19 cellular contexts compared by ENCODE assay signal in the genomic region with DNA sequence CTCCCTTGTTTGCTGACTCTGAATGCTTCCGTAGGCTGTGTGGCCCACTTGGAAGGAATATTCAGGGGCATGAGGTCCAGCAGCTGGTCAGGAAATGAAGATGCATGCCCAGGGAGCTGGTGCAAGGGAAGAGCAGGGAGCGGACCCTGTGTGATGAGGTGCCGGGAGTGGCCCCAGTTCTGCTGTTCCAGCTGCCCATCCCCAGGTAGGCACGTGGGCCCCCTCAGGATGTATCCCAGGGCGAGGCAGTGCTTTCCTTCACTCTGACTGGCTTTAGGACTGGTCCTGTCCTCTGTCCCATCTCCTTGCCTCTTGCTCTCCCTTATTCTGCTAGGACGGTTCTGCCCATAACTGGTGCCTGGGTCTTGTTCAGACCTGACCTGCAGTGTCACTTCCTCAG. TPM values are rescaled to one million over a fixed set of nuclear protein-coding genes. Genes with fewer than 3 reads are reported as not detected.
"Had no signal": no experiment of that assay in that cellular context is flagged by ENCODE, and none has a peak within 500 bp of the region (broad histone marks: within the 10 kb centered on the region; RNA-seq: fewer than 3 reads in every experiment).

No MANE protein-coding gene starts in this region.

- DNase-seq: activated B cell treated with CpG ODN at 0.5 μM for 24 hours; activated CD4-positive, alpha-beta T cell treated with anti-CD3 and anti-CD28 coated beads for 48 hours; activated CD8-positive, alpha-beta T cell treated with anti-CD3 and anti-CD28 coated beads for 36 hours; activated gamma-delta T cell treated with Interleukin-2 at 50 U/mL for 16 hours; activated naive CD8-positive, alpha-beta T cell treated with anti-CD3 and anti-CD28 coated beads for 36 hours; activated T-cell treated with anti-CD3 and anti-CD28 coated beads, Interleukin-2, amount 50 U/mL, for 72 hours; cerebellar nuclear complex; endodermal cell; mammary epithelial cell; stimulated activated naive CD4-positive, alpha-beta T cell; substantia nigra; T-helper 2 cell; trophoblast cell had no signal

- H3K9me3 Mint-ChIP-seq: activated B cell treated with CpG ODN at 0.5 μM for 24 hours; activated CD8-positive, alpha-beta T cell treated with anti-CD3 and anti-CD28 coated beads for 36 hours; activated naive CD8-positive, alpha-beta T cell treated with anti-CD3 and anti-CD28 coated beads for 36 hours; activated T-cell treated with anti-CD3 and anti-CD28 coated beads, Interleukin-2, amount 50 U/mL, for 72 hours; nephron had no signal

- H3K4me3 Mint-ChIP-seq: activated B cell treated with CpG ODN at 0.5 μM for 24 hours; activated CD8-positive, alpha-beta T cell treated with anti-CD3 and anti-CD28 coated beads for 36 hours; activated naive CD8-positive, alpha-beta T cell treated with anti-CD3 and anti-CD28 coated beads for 36 hours; activated T-cell treated with anti-CD3 and anti-CD28 coated beads, Interleukin-2, amount 50 U/mL, for 72 hours; endodermal cell; nephron had no signal

- H3K27ac Mint-ChIP-seq: activated B cell treated with CpG ODN at 0.5 μM for 24 hours; activated CD8-positive, alpha-beta T cell treated with anti-CD3 and anti-CD28 coated beads for 36 hours; activated naive CD8-positive, alpha-beta T cell treated with anti-CD3 and anti-CD28 coated beads for 36 hours; activated T-cell treated with anti-CD3 and anti-CD28 coated beads, Interleukin-2, amount 50 U/mL, for 72 hours; endodermal cell had no signal

- H3K27me3 Mint-ChIP-seq: activated CD8-positive, alpha-beta T cell treated with anti-CD3 and anti-CD28 coated beads for 36 hours; activated naive CD8-positive, alpha-beta T cell treated with anti-CD3 and anti-CD28 coated beads for 36 hours had no signal

- FAIRE-seq: frontal cortex had no signal

- ATAC-seq: activated CD8-positive, alpha-beta T cell treated with anti-CD3 and anti-CD28 coated beads for 36 hours; activated T-cell treated with anti-CD3 and anti-CD28 coated beads, Interleukin-2, amount 50 U/mL, for 72 hours had no signal

- H3K36me3 Mint-ChIP-seq: activated naive CD8-positive, alpha-beta T cell treated with anti-CD3 and anti-CD28 coated beads for 36 hours had no signal

- H3K4me1 Mint-ChIP-seq: activated B cell treated with CpG ODN at 0.5 μM for 24 hours; activated naive CD8-positive, alpha-beta T cell treated with anti-CD3 and anti-CD28 coated beads for 36 hours; endodermal cell had no signal

RNA-seq across cellular contexts. Expression of a gene that starts 1.1 kb away (rescaled TPM):
- total RNA-seq: activated B cell treated with CpG ODN at 0.5 μM for 24 hours; activated CD8-positive, alpha-beta T cell treated with anti-CD3 and anti-CD28 coated beads for 36 hours; activated naive CD8-positive, alpha-beta T cell treated with anti-CD3 and anti-CD28 coated beads for 36 hours; activated T-cell treated with anti-CD3 and anti-CD28 coated beads, Interleukin-2, amount 50 U/mL, for 72 hours; endodermal cell; epithelial cell of proximal tubule; frontal cortex; mammary epithelial cell; mononuclear cell; osteoblast; renal cortical epithelial cell had no signal
- polyA plus RNA-seq: mammary epithelial cell had no signal
